2 cellular contexts compared by ENCODE assay signal in the genomic region with DNA sequence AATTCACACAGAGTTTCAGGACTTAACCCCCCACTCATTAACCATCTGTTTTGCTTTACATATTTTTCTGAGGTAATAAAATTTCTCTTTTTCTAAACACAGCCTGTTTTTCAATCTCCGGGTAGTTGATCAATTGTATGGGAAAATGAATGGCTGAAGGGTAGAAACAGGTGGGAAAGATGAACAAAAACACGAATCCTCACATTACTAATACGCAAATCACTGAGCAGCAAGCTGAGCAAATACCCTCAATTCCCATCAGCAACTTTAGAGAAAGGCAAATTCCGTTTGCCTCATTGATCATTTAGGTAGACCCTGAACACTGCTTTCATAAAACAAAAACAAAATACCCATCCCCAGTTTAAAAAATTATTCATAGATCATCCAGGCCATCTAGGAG.
TF ChIP-seq lines count a peak whose summit lies in the region.

No MANE protein-coding gene starts in this region.

TF ChIP-seq in SK-N-SH, 30 proteins besides CTCF, POLR2A, EP300 and RAD21 (continued from another document):
- TF ChIP-seq, protein P1, sequence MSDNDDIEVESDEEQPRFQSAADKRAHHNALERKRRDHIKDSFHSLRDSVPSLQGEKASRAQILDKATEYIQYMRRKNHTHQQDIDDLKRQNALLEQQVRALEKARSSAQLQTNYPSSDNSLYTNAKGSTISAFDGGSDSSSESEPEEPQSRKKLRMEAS (IDR thresholded peaks at IDR 0.05; ENCODE audit: low read depth) = no peak
- no peak for TF ChIP-seq ELF1 (IDR thresholded peaks at IDR 0.05)
- TF ChIP-seq JUND (IDR thresholded peaks at IDR 0.05) = no peak
- no peak for TF ChIP-seq MXI1 (IDR thresholded peaks at IDR 0.05; ENCODE audit: low read depth, low read length)
- TF ChIP-seq, protein P2, sequence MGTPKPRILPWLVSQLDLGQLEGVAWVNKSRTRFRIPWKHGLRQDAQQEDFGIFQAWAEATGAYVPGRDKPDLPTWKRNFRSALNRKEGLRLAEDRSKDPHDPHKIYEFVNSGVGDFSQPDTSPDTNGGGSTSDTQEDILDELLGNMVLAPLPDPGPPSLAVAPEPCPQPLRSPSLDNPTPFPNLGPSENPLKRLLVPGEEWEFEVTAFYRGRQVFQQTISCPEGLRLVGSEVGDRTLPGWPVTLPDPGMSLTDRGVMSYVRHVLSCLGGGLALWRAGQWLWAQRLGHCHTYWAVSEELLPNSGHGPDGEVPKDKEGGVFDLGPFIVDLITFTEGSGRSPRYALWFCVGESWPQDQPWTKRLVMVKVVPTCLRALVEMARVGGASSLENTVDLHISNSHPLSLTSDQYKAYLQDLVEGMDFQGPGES (IDR thresholded peaks at IDR 0.05; ENCODE audit: low read depth, low read length) = no peak
- TF ChIP-seq EZH2phosphoT487 (IDR thresholded peaks at IDR 0.05; ENCODE audit: borderline replicate concordance, low read depth) = no peak
- TF ChIP-seq FOXM1 (IDR thresholded peaks at IDR 0.05; ENCODE audit: low read depth) = no peak
- no peak for TF ChIP-seq RXRA (IDR thresholded peaks at IDR 0.05; ENCODE audit: borderline replicate concordance, low read depth)
- TF ChIP-seq, protein P3, sequence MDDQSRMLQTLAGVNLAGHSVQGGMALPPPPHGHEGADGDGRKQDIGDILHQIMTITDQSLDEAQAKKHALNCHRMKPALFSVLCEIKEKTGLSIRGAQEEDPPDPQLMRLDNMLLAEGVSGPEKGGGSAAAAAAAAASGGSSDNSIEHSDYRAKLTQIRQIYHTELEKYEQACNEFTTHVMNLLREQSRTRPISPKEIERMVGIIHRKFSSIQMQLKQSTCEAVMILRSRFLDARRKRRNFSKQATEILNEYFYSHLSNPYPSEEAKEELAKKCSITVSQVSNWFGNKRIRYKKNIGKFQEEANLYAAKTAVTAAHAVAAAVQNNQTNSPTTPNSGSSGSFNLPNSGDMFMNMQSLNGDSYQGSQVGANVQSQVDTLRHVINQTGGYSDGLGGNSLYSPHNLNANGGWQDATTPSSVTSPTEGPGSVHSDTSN (IDR thresholded peaks at IDR 0.05) = no peak
- TF ChIP-seq, protein P4, sequence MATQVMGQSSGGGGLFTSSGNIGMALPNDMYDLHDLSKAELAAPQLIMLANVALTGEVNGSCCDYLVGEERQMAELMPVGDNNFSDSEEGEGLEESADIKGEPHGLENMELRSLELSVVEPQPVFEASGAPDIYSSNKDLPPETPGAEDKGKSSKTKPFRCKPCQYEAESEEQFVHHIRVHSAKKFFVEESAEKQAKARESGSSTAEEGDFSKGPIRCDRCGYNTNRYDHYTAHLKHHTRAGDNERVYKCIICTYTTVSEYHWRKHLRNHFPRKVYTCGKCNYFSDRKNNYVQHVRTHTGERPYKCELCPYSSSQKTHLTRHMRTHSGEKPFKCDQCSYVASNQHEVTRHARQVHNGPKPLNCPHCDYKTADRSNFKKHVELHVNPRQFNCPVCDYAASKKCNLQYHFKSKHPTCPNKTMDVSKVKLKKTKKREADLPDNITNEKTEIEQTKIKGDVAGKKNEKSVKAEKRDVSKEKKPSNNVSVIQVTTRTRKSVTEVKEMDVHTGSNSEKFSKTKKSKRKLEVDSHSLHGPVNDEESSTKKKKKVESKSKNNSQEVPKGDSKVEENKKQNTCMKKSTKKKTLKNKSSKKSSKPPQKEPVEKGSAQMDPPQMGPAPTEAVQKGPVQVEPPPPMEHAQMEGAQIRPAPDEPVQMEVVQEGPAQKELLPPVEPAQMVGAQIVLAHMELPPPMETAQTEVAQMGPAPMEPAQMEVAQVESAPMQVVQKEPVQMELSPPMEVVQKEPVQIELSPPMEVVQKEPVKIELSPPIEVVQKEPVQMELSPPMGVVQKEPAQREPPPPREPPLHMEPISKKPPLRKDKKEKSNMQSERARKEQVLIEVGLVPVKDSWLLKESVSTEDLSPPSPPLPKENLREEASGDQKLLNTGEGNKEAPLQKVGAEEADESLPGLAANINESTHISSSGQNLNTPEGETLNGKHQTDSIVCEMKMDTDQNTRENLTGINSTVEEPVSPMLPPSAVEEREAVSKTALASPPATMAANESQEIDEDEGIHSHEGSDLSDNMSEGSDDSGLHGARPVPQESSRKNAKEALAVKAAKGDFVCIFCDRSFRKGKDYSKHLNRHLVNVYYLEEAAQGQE (IDR thresholded peaks at IDR 0.05; ENCODE audit: low read depth, low read length) = no peak
- no peak for TF ChIP-seq RCOR1 (IDR thresholded peaks at IDR 0.05; ENCODE audit: low read length)

TF ChIP-seq in SK-N-SH treated with all-trans-retinoic acid at 6 μM for 48 hours, 23 proteins besides CTCF, POLR2A, EP300 and RAD21 (continued from another document):
- TF ChIP-seq, protein P5, sequence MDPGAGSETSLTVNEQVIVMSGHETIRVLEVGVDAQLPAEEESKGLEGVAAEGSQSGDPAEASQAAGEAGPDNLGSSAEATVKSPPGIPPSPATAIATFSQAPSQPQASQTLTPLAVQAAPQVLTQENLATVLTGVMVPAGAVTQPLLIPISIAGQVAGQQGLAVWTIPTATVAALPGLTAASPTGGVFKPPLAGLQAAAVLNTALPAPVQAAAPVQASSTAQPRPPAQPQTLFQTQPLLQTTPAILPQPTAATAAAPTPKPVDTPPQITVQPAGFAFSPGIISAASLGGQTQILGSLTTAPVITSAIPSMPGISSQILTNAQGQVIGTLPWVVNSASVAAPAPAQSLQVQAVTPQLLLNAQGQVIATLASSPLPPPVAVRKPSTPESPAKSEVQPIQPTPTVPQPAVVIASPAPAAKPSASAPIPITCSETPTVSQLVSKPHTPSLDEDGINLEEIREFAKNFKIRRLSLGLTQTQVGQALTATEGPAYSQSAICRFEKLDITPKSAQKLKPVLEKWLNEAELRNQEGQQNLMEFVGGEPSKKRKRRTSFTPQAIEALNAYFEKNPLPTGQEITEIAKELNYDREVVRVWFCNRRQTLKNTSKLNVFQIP (CRISPR knock-in tag; IDR thresholded peaks at IDR 0.05; ENCODE audit: borderline replicate concordance, low read depth) = no peak
- TF ChIP-seq ZFP3 (CRISPR knock-in tag; IDR thresholded peaks at IDR 0.05) (no peak), PPARA (CRISPR knock-in tag; IDR thresholded peaks at IDR 0.05; ENCODE audit: borderline replicate concordance) (no peak), ARNTL (CRISPR knock-in tag; IDR thresholded peaks at IDR 0.05; ENCODE audit: borderline replicate concordance, low read depth) (no peak), SNAI2 (CRISPR knock-in tag; IDR thresholded peaks at IDR 0.05) (no peak), OSR1 (CRISPR knock-in tag; IDR thresholded peaks at IDR 0.05) (no peak), ZNF565 (CRISPR knock-in tag; conservative IDR thresholded peaks at IDR 0.05; ENCODE audit: low read depth) (no peak)
- TF ChIP-seq, protein P6, sequence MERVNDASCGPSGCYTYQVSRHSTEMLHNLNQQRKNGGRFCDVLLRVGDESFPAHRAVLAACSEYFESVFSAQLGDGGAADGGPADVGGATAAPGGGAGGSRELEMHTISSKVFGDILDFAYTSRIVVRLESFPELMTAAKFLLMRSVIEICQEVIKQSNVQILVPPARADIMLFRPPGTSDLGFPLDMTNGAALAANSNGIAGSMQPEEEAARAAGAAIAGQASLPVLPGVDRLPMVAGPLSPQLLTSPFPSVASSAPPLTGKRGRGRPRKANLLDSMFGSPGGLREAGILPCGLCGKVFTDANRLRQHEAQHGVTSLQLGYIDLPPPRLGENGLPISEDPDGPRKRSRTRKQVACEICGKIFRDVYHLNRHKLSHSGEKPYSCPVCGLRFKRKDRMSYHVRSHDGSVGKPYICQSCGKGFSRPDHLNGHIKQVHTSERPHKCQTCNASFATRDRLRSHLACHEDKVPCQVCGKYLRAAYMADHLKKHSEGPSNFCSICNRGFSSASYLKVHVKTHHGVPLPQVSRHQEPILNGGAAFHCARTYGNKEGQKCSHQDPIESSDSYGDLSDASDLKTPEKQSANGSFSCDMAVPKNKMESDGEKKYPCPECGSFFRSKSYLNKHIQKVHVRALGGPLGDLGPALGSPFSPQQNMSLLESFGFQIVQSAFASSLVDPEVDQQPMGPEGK (CRISPR knock-in tag; IDR thresholded peaks at IDR 0.05; ENCODE audit: borderline replicate concordance) = no peak
- TF ChIP-seq, protein P7, sequence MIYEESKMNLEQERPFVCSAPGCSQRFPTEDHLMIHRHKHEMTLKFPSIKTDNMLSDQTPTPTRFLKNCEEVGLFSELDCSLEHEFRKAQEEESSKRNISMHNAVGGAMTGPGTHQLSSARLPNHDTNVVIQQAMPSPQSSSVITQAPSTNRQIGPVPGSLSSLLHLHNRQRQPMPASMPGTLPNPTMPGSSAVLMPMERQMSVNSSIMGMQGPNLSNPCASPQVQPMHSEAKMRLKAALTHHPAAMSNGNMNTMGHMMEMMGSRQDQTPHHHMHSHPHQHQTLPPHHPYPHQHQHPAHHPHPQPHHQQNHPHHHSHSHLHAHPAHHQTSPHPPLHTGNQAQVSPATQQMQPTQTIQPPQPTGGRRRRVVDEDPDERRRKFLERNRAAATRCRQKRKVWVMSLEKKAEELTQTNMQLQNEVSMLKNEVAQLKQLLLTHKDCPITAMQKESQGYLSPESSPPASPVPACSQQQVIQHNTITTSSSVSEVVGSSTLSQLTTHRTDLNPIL (CRISPR knock-in tag; IDR thresholded peaks at IDR 0.05; ENCODE audit: low read depth) = no peak
